In genomic region chr22:45503816-45504702, GRCh38 we compare ENCODE assay signal across 8 cellular contexts. TPM values are rescaled to one million over a fixed set of nuclear protein-coding genes. Genes with fewer than 3 reads are reported as not detected.
A peak's percentile ranks its signal among the peaks of the same experiment; 100 is the strongest.
DNase-seq lines count a peak whose midpoint lies in the region; ATAC-seq, FAIRE-seq and TF ChIP-seq lines count a peak whose summit lies in the region.

No MANE protein-coding gene starts in this region.

- H2AK5ac ChIP-seq in neuronal stem cell (ENCODE audit: low read depth, low read length) = peak overlapping the region; percentile 98

- H3K4ac ChIP-seq in neuronal stem cell (ENCODE audit: low read length) = no peak overlapping the region

- H3K4me2 ChIP-seq in neuronal stem cell (ENCODE audit: insufficient read depth, low read length, poor library complexity, severe bottlenecking) = peak overlapping the region; percentile 89

- H3K4me1 Mint-ChIP-seq in Caco-2 (ENCODE audit: low read depth, unreplicated experiment) = peaks cover 25% of the 10 kb centered on the region
- H3K4me1 Mint-ChIP-seq in activated T-helper 17 cell treated with anti-CD3 and anti-CD28 coated beads, Interleukin-2, amount 50 U/mL, for 72 hours = no peaks in the 10 kb centered on the region

- H4K8ac ChIP-seq in neuronal stem cell (ENCODE audit: low read depth, low read length) = no peak overlapping the region

- POLR2A ChIA-PET in Caco-2 (lab: Charles Lee) = interaction anchor here (0.6 to 1.7 kb wide), 3 partner anchors 20 to 60 kb away, joined by 3 to 10 read pairs (median 3); no protein-coding TSS in a partner anchor

- no TSS peak for BruUV-seq in Caco-2 (replicated peaks; lab: Mats Ljungman, UMichigan)

- peak overlapping the region; percentile 99 for H3K18ac ChIP-seq in neuronal stem cell (ENCODE audit: low read length)

- peak overlapping the region; percentile 93 for H3K4me3 Mint-ChIP-seq in Caco-2 (ENCODE audit: unreplicated experiment)
- no peak overlapping the region for H3K4me3 Mint-ChIP-seq in activated T-helper 17 cell treated with anti-CD3 and anti-CD28 coated beads, Interleukin-2, amount 50 U/mL, for 72 hours

- WGBS in esophagus, 2 donors = 22 to 38% methylated on average over 28 of the region's 28 CpGs
- no CpG with 5 or more reads among the region's 28 CpGs for WGBS in neuronal stem cell (ENCODE audit: extremely low coverage in 2 of 2, insufficient read length in 2 of 2, insufficient replicate concordance in 1 of 2), 2 donors

- H3K9me3 Mint-ChIP-seq in Caco-2 (ENCODE audit: unreplicated experiment) = no peaks in the 10 kb centered on the region
- H3K9me3 Mint-ChIP-seq in activated T-helper 17 cell treated with anti-CD3 and anti-CD28 coated beads, Interleukin-2, amount 50 U/mL, for 72 hours = no peaks in the 10 kb centered on the region

- peak overlapping the region; percentile 77 to 80 for H3K27ac ChIP-seq in esophagus (ENCODE audit: low read depth in 2 of 2, low read length in 1 of 2)
- peak overlapping the region; percentile 98 for H3K27ac ChIP-seq in neuronal stem cell (replicated peaks; ENCODE audit: low read length)

- H3K36me3 ChIP-seq in Caco-2 (ENCODE audit: control insufficient read depth, insufficient read depth, low read length) = no peaks in the 10 kb centered on the region; the same call in 1 of the 2 replicates
- peaks cover 24% of the 10 kb centered on the region for H3K36me3 ChIP-seq in NT2/D1 (ENCODE audit: insufficient read depth, insufficient read length, low read length)
- no peaks in the 10 kb centered on the region for H3K36me3 ChIP-seq in esophagus (ENCODE audit: control insufficient read depth in 2 of 2, insufficient read depth in 2 of 2, low read length in 1 of 2)
- H3K36me3 ChIP-seq in neuronal stem cell (replicated peaks in 1 of 2; ENCODE audit: control insufficient read depth in 2 of 2, insufficient read depth in 2 of 2, low read length in 2 of 2) = peaks cover 2 to 12% of the 10 kb centered on the region in 2 donors

- H2AFZ ChIP-seq in neuronal stem cell (ENCODE audit: low read length) = peak overlapping the region; percentile 84

- peak overlapping the region; percentile 90 for H3K4me3 ChIP-seq in Caco-2 (ENCODE audit: low read depth, low read length)
- H3K4me3 ChIP-seq in NT2/D1 (ENCODE audit: insufficient read length, low read depth) = peak overlapping the region; percentile 76
- H3K4me3 ChIP-seq in esophagus (ENCODE audit: low read depth in 1 of 2, low read length in 2 of 2) = peak overlapping the region; percentile 59 to 63
- peak overlapping the region; percentile 66 to 87 for H3K4me3 ChIP-seq in neuronal stem cell (ENCODE audit: low read length in 2 of 2)

- H3K23ac ChIP-seq in neuronal stem cell (ENCODE audit: low read depth, low read length, poor library complexity) = peak overlapping the region; percentile 15

- H2BK5ac ChIP-seq in neuronal stem cell (ENCODE audit: low read length) = peak overlapping the region; percentile 100

- H3K27ac Mint-ChIP-seq in Caco-2 (ENCODE audit: unreplicated experiment) = peak overlapping the region; percentile 90
- H3K27ac Mint-ChIP-seq in activated T-helper 17 cell treated with anti-CD3 and anti-CD28 coated beads, Interleukin-2, amount 50 U/mL, for 72 hours = no peak overlapping the region

- no peak overlapping the region for H2BK12ac ChIP-seq in neuronal stem cell (ENCODE audit: low read length)

- H3K9ac ChIP-seq in NT2/D1 (ENCODE audit: insufficient read length, low read depth) (peak overlapping the region; percentile 94), neuronal stem cell (ENCODE audit: low read depth, low read length, poor library complexity) (peak overlapping the region; percentile 87)

- peak overlapping the region; percentile 98 for H2BK120ac ChIP-seq in neuronal stem cell (ENCODE audit: low read depth, low read length)

- no peak overlapping the region for H3K14ac ChIP-seq in neuronal stem cell (ENCODE audit: low read length)

- no peak for FAIRE-seq in RCC 7860 (lab: Jason Lieb, UNC)

- intact Hi-C loops in Caco-2 (cut with micrococcal nuclease; ENCODE audit: unreplicated experiment) = no loop called here

- H3K9me3 ChIP-seq in Caco-2 = no peaks in the 10 kb centered on the region
- no peaks in the 10 kb centered on the region for H3K9me3 ChIP-seq in NT2/D1 (ENCODE audit: insufficient read depth, low read length)
- H3K9me3 ChIP-seq in esophagus (ENCODE audit: control insufficient read depth in 2 of 2, insufficient read depth in 1 of 2, low read depth in 1 of 2, low read length in 1 of 2) = peaks cover 0 to 1% of the 10 kb centered on the region in 2 donors
- no peaks in the 10 kb centered on the region for H3K9me3 ChIP-seq in neuronal stem cell (replicated peaks in 1 of 2; ENCODE audit: control insufficient read depth in 2 of 2, insufficient read depth in 1 of 2, low read depth in 1 of 2, low read length in 2 of 2)

- H3K27me3 ChIP-seq in Caco-2 (replicated peaks; ENCODE audit: control insufficient read depth, insufficient read depth, low read length) (no peaks in the 10 kb centered on the region), NT2/D1 (ENCODE audit: insufficient read depth, insufficient read length) (no peaks in the 10 kb centered on the region), esophagus (ENCODE audit: control insufficient read depth in 1 of 2, insufficient read depth in 2 of 2, low read length in 2 of 2) (no peaks in the 10 kb centered on the region), neuronal stem cell (ENCODE audit: control insufficient read depth in 3 of 3, insufficient read depth in 3 of 3, low read depth in 1 of 3, low read length in 3 of 3) (peaks cover 0 to 3% (median 0%) of the 10 kb centered on the region in 3 experiments)

- no peak for TF ChIP-seq CTCF in Caco-2 (IDR thresholded peaks at IDR 0.05; ENCODE audit: insufficient read depth in 1 of 2, low read depth in 1 of 2, low read length in 1 of 2, severe bottlenecking in 1 of 2, unreplicated experiment in 1 of 2)

- peak overlapping the region; percentile 56 for H4K91ac ChIP-seq in neuronal stem cell (ENCODE audit: low read depth, low read length, poor library complexity)

- peaks cover 56% of the 10 kb centered on the region for H3K36me3 Mint-ChIP-seq in Caco-2 (ENCODE audit: insufficient read depth, unreplicated experiment)
- H3K36me3 Mint-ChIP-seq in activated T-helper 17 cell treated with anti-CD3 and anti-CD28 coated beads, Interleukin-2, amount 50 U/mL, for 72 hours (ENCODE audit: low read depth) = no peaks in the 10 kb centered on the region

- H3K79me1 ChIP-seq in neuronal stem cell (ENCODE audit: low read depth, low read length) = peaks cover 9% of the 10 kb centered on the region

- DNase-seq in Caco-2 (peak in 1 of 2 experiments; percentile 29), NT2/D1 (ENCODE audit: low read depth, low spot score) (peak; percentile 68), neuronal stem cell (ENCODE audit: low spot score) (peak; percentile 98), NCI-H146 treated with DMSO at 0.1 percent for 48 hours (lab: John Stamatoyannopoulos, UW; ENCODE audit: unreplicated experiment) (no peak), foreskin melanocyte (no peak), RCC 7860 (ENCODE audit: low spot score) (no peak)

- CTCF ChIA-PET in Caco-2 (lab: Charles Lee) = interaction anchor here (0.8 to 0.9 kb wide), 2 partner anchors 14 to 62 kb away, joined by 3 read pairs; no protein-coding TSS in a partner anchor

- no peak for ATAC-seq in activated T-helper 17 cell treated with anti-CD3 and anti-CD28 coated beads, Interleukin-2, amount 50 U/mL, for 72 hours (replicated peaks)

- H3K4me1 ChIP-seq in Caco-2 (peaks cover 31% of the 10 kb centered on the region), NT2/D1 (ENCODE audit: insufficient read depth, insufficient read length) (peaks cover 6% of the 10 kb centered on the region), esophagus (ENCODE audit: control insufficient read depth in 2 of 2, insufficient read depth in 2 of 2, low read length in 1 of 2) (peaks cover 12% of the 10 kb centered on the region in 2 donors), neuronal stem cell (ENCODE audit: control insufficient read depth in 2 of 2, insufficient read depth in 1 of 2, low read depth in 1 of 2, low read length in 2 of 2) (peaks cover 11 to 35% of the 10 kb centered on the region in 2 donors)

- H2BK15ac ChIP-seq in neuronal stem cell (ENCODE audit: low read length) = peak overlapping the region; percentile 14

- no peaks in the 10 kb centered on the region for H3K27me3 Mint-ChIP-seq in Caco-2 (ENCODE audit: insufficient read depth, unreplicated experiment)
- peaks cover 35% of the 10 kb centered on the region for H3K27me3 Mint-ChIP-seq in activated T-helper 17 cell treated with anti-CD3 and anti-CD28 coated beads, Interleukin-2, amount 50 U/mL, for 72 hours

RNA-seq across cellular contexts. Expression of gene FBLN1, which starts 1.4 kb away (rescaled TPM):
- 510 and 519 TPM in 2 replicates for total RNA-seq in Caco-2 (2022)
- polyA plus RNA-seq in esophagus = 10 to 100 TPM; 18.8 to 50.3 TPM
- 160 TPM for polyA plus RNA-seq in neuronal stem cell (2013, experiment 1 of 2)
- polyA plus RNA-seq in neuronal stem cell (2013, experiment 2 of 2) = 157 TPM
- total RNA-seq in activated T-helper 17 cell treated with anti-CD3 and anti-CD28 coated beads, Interleukin-2, amount 50 U/mL, for 72 hours = under 1 TPM; 0.32 to 0.65 TPM

Comparison
In these comparisons a context has a peak if more than half of its experiments do, and no peak if none do; other contexts are left out.
1. DNase-seq: peak in NT2/D1 (single experiment) and neuronal stem cell (single experiment); none in NCI-H146 treated with DMSO at 0.1 percent for 48 hours (single experiment), foreskin melanocyte (single experiment) and RCC 7860 (single experiment).
2. RNA of gene FBLN1, which starts 1.4 kb away (total RNA-seq): 510 to 519 TPM in Caco-2; 0.32 to 0.65 TPM in activated T-helper 17 cell treated with anti-CD3 and anti-CD28 coated beads, Interleukin-2, amount 50 U/mL, for 72 hours; every median in the first group is over 100 times any median in the second.
3. Peak in every context shown above with its lines, with median percentiles within 50 percentile points of each other: H3K4me3 ChIP-seq.